Comparison of ENCODE assay signal across 8 cellular contexts in genomic region chr11:17077240-17077519, GRCh38. TPM values are rescaled to one million over a fixed set of nuclear protein-coding genes. Genes with fewer than 3 reads are reported as not detected.
DNase-seq lines count a peak whose midpoint lies in the region; ATAC-seq and TF ChIP-seq lines count a peak whose summit lies in the region.

No MANE protein-coding gene starts in this region.

- H3K9me2 ChIP-seq in PC-3 (replicated peaks; ENCODE audit: low read length): no peaks in the 10 kb centered on the region

- H3K4me3 Mint-ChIP-seq in H9: peak overlapping the region; percentile 99
- H3K4me3 Mint-ChIP-seq in endodermal cell: peak overlapping the region; percentile 99
- H3K4me3 Mint-ChIP-seq in natural killer cell: peak overlapping the region; percentile 95

- no peak overlapping the region for H2BK20ac ChIP-seq in H9 (ENCODE audit: low read depth, low read length, poor library complexity, severe bottlenecking)

- POLR2A ChIA-PET in PC-3 (lab: Charles Lee; ENCODE audit: unreplicated experiment): interaction anchor here (0.6 to 1.0 kb wide), 3 partner anchors 43 to 132 kb away, joined by 3 to 5 read pairs (median 4); no protein-coding TSS in a partner anchor

- H3K9me3 Mint-ChIP-seq in H9: peaks cover 0 to 3% of the 10 kb centered on the region in 2 experiments; a peak in 1 of 5 replicates
- no peaks in the 10 kb centered on the region for H3K9me3 Mint-ChIP-seq in endodermal cell
- H3K9me3 Mint-ChIP-seq in natural killer cell: no peaks in the 10 kb centered on the region

- peaks cover 7% of the 10 kb centered on the region for H3F3A ChIP-seq in PC-3 (ENCODE audit: low read length, unreplicated experiment)

- H3K9ac ChIP-seq in H9 (ENCODE audit: extremely low read depth, insufficient read length, low read length): peak overlapping the region; percentile 93
- peak overlapping the region; percentile 99 for H3K9ac ChIP-seq in PC-3 (ENCODE audit: low read length)
- peak overlapping the region; percentile 93 for H3K9ac ChIP-seq in endodermal cell (ENCODE audit: extremely low read depth, low read length, poor library complexity, severe bottlenecking)

- H4K91ac ChIP-seq in H9 (ENCODE audit: insufficient read length, low read depth, low read length): no peak overlapping the region

- in situ Hi-C loops in GM13977 (cut with MboI; ENCODE audit: low pct_unique_long_range_greater_than_20kb, low sequenced_read_pairs, unreplicated experiment): no loop called here

- H3K4me2 ChIP-seq in H9 (ENCODE audit: insufficient read depth, insufficient read length, low read length) (peak overlapping the region; percentile 98), PC-3 (ENCODE audit: low read length) (peak overlapping the region; percentile 87)

- ATAC-seq in PC-3 (peak; percentile 4), natural killer cell (peak; percentile 37 to 44 (median 37))

- peak overlapping the region; percentile 13 for H4K5ac ChIP-seq in H9 (ENCODE audit: insufficient read length, low read depth, low read length)

- H3T11ph ChIP-seq in H9 (ENCODE audit: low read length): no peak overlapping the region

- peak overlapping the region; percentile 80 for H3K18ac ChIP-seq in H9 (ENCODE audit: insufficient read length, low read depth, low read length)

- intact Hi-C loops in PC-3 (cut with micrococcal nuclease): loop anchor here (2.0 to 5.0 kb wide), 3 partner anchors 64 to 275 kb away; partner anchors contain the start of genes NCR3LG1 and PIK3C2A
- intact Hi-C loops in natural killer cell (cut with micrococcal nuclease): loop anchor here (1.0 to 10.0 kb wide), 4 partner anchors 130 to 1245 kb away; partner anchors contain the start of genes C11orf58, GTF2H1, HPS5 and NUCB2

- TSS peak; percentile 71 for BruUV-seq in PC-3 (replicated peaks; lab: Mats Ljungman, UMichigan)

- no peak overlapping the region for H2BK15ac ChIP-seq in H9 (ENCODE audit: low read depth, low read length)

- no peak overlapping the region for H2BK120ac ChIP-seq in H9 (ENCODE audit: low read depth, low read length, poor library complexity, severe bottlenecking)

- peaks cover 34 to 53% (median 51%) of the 10 kb centered on the region in 3 experiments for H3K36me3 Mint-ChIP-seq in H9 (ENCODE audit: insufficient read depth in 1 of 3, low read depth in 3 of 3)
- H3K36me3 Mint-ChIP-seq in endodermal cell (ENCODE audit: low read depth): peaks cover 35% of the 10 kb centered on the region
- H3K36me3 Mint-ChIP-seq in natural killer cell: peaks cover 18% of the 10 kb centered on the region

- H3K4me1 Mint-ChIP-seq in H9 (peaks cover 8 to 20% of the 10 kb centered on the region in 2 experiments; a peak in 3 of 4 replicates), endodermal cell (peaks cover 7% of the 10 kb centered on the region), natural killer cell (peaks cover 42 to 44% of the 10 kb centered on the region in 2 donors)

- H3K27me3 Mint-ChIP-seq in H9 (ENCODE audit: low read depth): no peaks in the 10 kb centered on the region; the same call in 1 of the 2 replicates
- H3K27me3 Mint-ChIP-seq in endodermal cell (ENCODE audit: insufficient read depth): no peaks in the 10 kb centered on the region
- no peaks in the 10 kb centered on the region for H3K27me3 Mint-ChIP-seq in natural killer cell (ENCODE audit: low read depth in 2 of 2)

- H3K9me3 ChIP-seq in H9 (ENCODE audit: control insufficient read depth, low read depth, low read length): no peaks in the 10 kb centered on the region
- no peaks in the 10 kb centered on the region for H3K9me3 ChIP-seq in PC-3 (ENCODE audit: low read length)
- H3K9me3 ChIP-seq in endodermal cell (ENCODE audit: control insufficient read depth, low read length): no peaks in the 10 kb centered on the region

- H3K4me3 ChIP-seq in GM12865 (ENCODE audit: low read depth, low read length) (peak overlapping the region; percentile 76), PC-3 (ENCODE audit: low read length) (peak overlapping the region; percentile 79), endodermal cell (ENCODE audit: low read length) (peak overlapping the region; percentile 95)

- no peak for DNase-seq in GM12865 (ENCODE audit: low read depth)
- DNase-seq in H9: no peak
- no peak for DNase-seq in PC-3
- DNase-seq in endodermal cell: no peak
- DNase-seq in natural killer cell: no peak
- DNase-seq in cerebellar cortex (ENCODE audit: low spot score): no peak
- no peak for DNase-seq in GM13977 (ENCODE audit: low spot score)
- DNase-seq in NCI-H2081 treated with DMSO at 0.1 percent for 48 hours (lab: John Stamatoyannopoulos, UW): no peak

- no peak overlapping the region for H2BK12ac ChIP-seq in H9 (ENCODE audit: insufficient read length, low read depth, low read length)

- H3K36me3 ChIP-seq in PC-3 (ENCODE audit: low read depth, low read length) (peaks cover 36% of the 10 kb centered on the region), endodermal cell (ENCODE audit: control insufficient read depth, insufficient read depth, low read length) (peaks cover 27% of the 10 kb centered on the region)

- no CpG with 5 or more reads among the region's 20 CpGs for WGBS in H9 (ENCODE audit: extremely low coverage, insufficient read length, low lambda C conversion rate)
- WGBS in endodermal cell (ENCODE audit: insufficient coverage in 1 of 2, insufficient read length in 1 of 2), 2 experiments: 0% methylated on average over 7 to 20 of the region's 20 CpGs

- TF ChIP-seq CTCF in GM12865 (IDR thresholded peaks at IDR 0.05; ENCODE audit: insufficient read depth, low read depth, low read length, missing control alignments) (no peak), H9 (conservative IDR thresholded peaks at IDR 0.05) (no peak), PC-3 (conservative IDR thresholded peaks at IDR 0.05; ENCODE audit: low read depth, low read length) (no peak), endodermal cell (conservative IDR thresholded peaks at IDR 0.05) (no peak), natural killer cell (IDR thresholded peaks at IDR 0.05) (no peak), GM13977 (IDR thresholded peaks at IDR 0.05; ENCODE audit: extremely low read depth, insufficient read depth, missing control alignments) (no peak)

- H3K79me2 ChIP-seq in H9 (ENCODE audit: insufficient read depth, low read length) (peaks cover 5% of the 10 kb centered on the region; the same call in 1 of the 2 replicates), PC-3 (ENCODE audit: low read length) (peaks cover 45% of the 10 kb centered on the region)

- H2AFZ ChIP-seq in H9 (ENCODE audit: low read length) (no peak overlapping the region), PC-3 (ENCODE audit: low read length) (no peak overlapping the region)

- no peak overlapping the region for H3K4ac ChIP-seq in H9 (ENCODE audit: low read depth, low read length)

- H3K27ac Mint-ChIP-seq in H9 (peak overlapping the region; percentile 97 to 98 (median 98)), endodermal cell (peak overlapping the region; percentile 99), natural killer cell (peak overlapping the region; percentile 94 to 99)

- no peaks in the 10 kb centered on the region; the same call in 1 of the 2 replicates for H3K4me1 ChIP-seq in H9 (ENCODE audit: insufficient read depth, low read length)
- H3K4me1 ChIP-seq in PC-3 (ENCODE audit: insufficient read depth, low read length): peaks cover 19% of the 10 kb centered on the region
- peaks cover 7% of the 10 kb centered on the region for H3K4me1 ChIP-seq in endodermal cell (ENCODE audit: control insufficient read depth, insufficient read depth, low read length)

- no peak overlapping the region for H2BK5ac ChIP-seq in H9 (ENCODE audit: insufficient read length, low read length)

- H4K20me1 ChIP-seq in H9 (ENCODE audit: control insufficient read depth, insufficient read depth, insufficient read length) (no peaks in the 10 kb centered on the region), PC-3 (ENCODE audit: low read length) (peaks cover 25% of the 10 kb centered on the region)

- H2AK5ac ChIP-seq in H9 (ENCODE audit: insufficient read length, low read length): no peak overlapping the region

- CTCF ChIA-PET in PC-3 (lab: Charles Lee): no interaction called here

- no peaks in the 10 kb centered on the region for H3K79me1 ChIP-seq in H9 (ENCODE audit: insufficient read depth, low read depth, low read length, poor library complexity, severe bottlenecking)

- no peak overlapping the region for H3K23ac ChIP-seq in H9 (ENCODE audit: insufficient read length, low read depth, low read length)

- H3K27ac ChIP-seq in H9 (ENCODE audit: insufficient read length, low read depth, low read length): peak overlapping the region; percentile 45
- H3K27ac ChIP-seq in PC-3 (ENCODE audit: low read length): peak overlapping the region; percentile 63
- H3K27ac ChIP-seq in endodermal cell (ENCODE audit: low read depth, low read length): peak overlapping the region; percentile 59

- H3K14ac ChIP-seq in H9 (ENCODE audit: insufficient read depth, low read length): peak overlapping the region; percentile 92

- H3K27me3 ChIP-seq in H9 (ENCODE audit: insufficient read depth, low read length) (no peaks in the 10 kb centered on the region), PC-3 (ENCODE audit: low read length) (no peaks in the 10 kb centered on the region), endodermal cell (ENCODE audit: control insufficient read depth, insufficient read depth, low read length, poor library complexity, severe bottlenecking) (no peaks in the 10 kb centered on the region)

- H3K23me2 ChIP-seq in H9 (ENCODE audit: insufficient read length, low read depth, low read length, poor library complexity, severe bottlenecking): peaks cover 5% of the 10 kb centered on the region

- no peak overlapping the region for H3K56ac ChIP-seq in H9 (ENCODE audit: insufficient read length, low read depth, low read length)

- no peak overlapping the region for H4K8ac ChIP-seq in H9 (replicated peaks; ENCODE audit: insufficient read length, low read depth, low read length)

RNA-seq across cellular contexts. Expression of gene RPS13, which starts 0.3 kb away (rescaled TPM):
- 1,466 and 1,469 TPM in 2 replicates for total RNA-seq in H9 (2021)
- 676 and 892 TPM in 2 replicates for total RNA-seq in PC-3 (2014; rRNA removed)
- 1,000 to 10,000 TPM in 1 of 2 donors, 100 to 1,000 TPM in 1; 970 to 1,088 TPM for total RNA-seq in endodermal cell
- 1,754 TPM for polyA plus RNA-seq in endodermal cell (2013, experiment 1 of 2)
- polyA plus RNA-seq in endodermal cell (2013, experiment 2 of 2): 1,672 TPM
- 100 to 1,000 TPM; 579 to 685 (median 654) TPM for total RNA-seq in natural killer cell
